Comparison of ENCODE assay signal across 7 cellular contexts in genomic region chr6:91565207-91565606, GRCh38.
"Had no signal": no experiment of that assay in that cellular context is flagged by ENCODE, and none has a peak within 500 bp of the region (broad histone marks: within the 10 kb centered on the region; RNA-seq: fewer than 3 reads in every experiment).

No MANE protein-coding gene starts in this region.

- H3K4me1 ChIP-seq: HAP-1 had no signal

- H3K4me3 ChIP-seq: GM23338, HAP-1 had no signal

- H3K27ac ChIP-seq: HL-60 had no signal

- DNase-seq: H7, HFFc6, KG1 had no signal

- H3K36me3 ChIP-seq: HAP-1 had no signal

- H2AFZ ChIP-seq: GM23338 had no signal

- H3K4me2 ChIP-seq: GM23338 had no signal

- H3K9me3 ChIP-seq: HAP-1 had no signal

- ATAC-seq: GM23338, HCT116 had no signal
